Comparison of ENCODE assay signal across 8 cellular contexts in genomic region chr1:223992456-223993246, GRCh38.
DNase-seq lines count a peak whose midpoint lies in the region; ATAC-seq and TF ChIP-seq lines count a peak whose summit lies in the region.
"Not testable (repeated sequence)": the region's sequence is repeated elsewhere in the genome, so short reads cannot be mapped to it uniquely, and the experiment has no call there.

No MANE protein-coding gene starts in this region.

- peak overlapping the region; percentile 99 to 100 (median 100) for H3K27ac Mint-ChIP-seq in naive B cell
- peak overlapping the region; percentile 98 for H3K27ac Mint-ChIP-seq in stimulated activated effector memory CD8-positive, alpha-beta T cell treated with anti-CD3 and anti-CD28 coated beads, Interleukin-12 subunit alpha, Interleukin-12 subunit beta, amount 100 ng/mL, for 72 hours

- ATAC-seq in GM21825 (IDR thresholded peaks at IDR 0.05; ENCODE audit: unreplicated experiment) (peak; percentile 100), naive B cell (ENCODE audit: low read depth in 2 of 2) (peak; percentile 95 to 97)
- peak; percentile 100 for ATAC-seq in stimulated activated effector memory CD8-positive, alpha-beta T cell treated with anti-CD3 and anti-CD28 coated beads, Interleukin-12 subunit alpha, Interleukin-12 subunit beta, amount 100 ng/mL, for 72 hours

- H3K27me3 Mint-ChIP-seq in naive B cell: not testable (repeated sequence)

- H3K4me1 ChIP-seq in Peyer's patch: not testable (repeated sequence)

- not testable (repeated sequence) for H3K36me3 Mint-ChIP-seq in naive B cell
- H3K36me3 Mint-ChIP-seq in stimulated activated effector memory CD8-positive, alpha-beta T cell treated with anti-CD3 and anti-CD28 coated beads, Interleukin-12 subunit alpha, Interleukin-12 subunit beta, amount 100 ng/mL, for 72 hours: peaks cover 11% of the 10 kb centered on the region

- TF ChIP-seq POLR2A in Peyer's patch (IDR thresholded peaks at IDR 0.05): peak; percentile 68 to 87

- H3K9me3 ChIP-seq in KOPT-K1 (ENCODE audit: insufficient read depth, low read length, poor library complexity, severe bottlenecking); Peyer's patch: not testable (repeated sequence)

- DNase-seq in DMS79 treated with DMSO at 0.1 percent for 48 hours (lab: John Stamatoyannopoulos, UW) (peak; percentile 90), Peyer's patch (peak; percentile 100), activated T-helper 1 cell treated with Interleukin-2 at 50 U/mL for 16 hours (ENCODE audit: low read depth) (peak; percentile 100), fibroblast of gingiva (ENCODE audit: low read depth) (peak; percentile 99), naive B cell (peak; percentile 100)
- peak; percentile 99 to 100 for DNase-seq in stimulated activated effector memory CD8-positive, alpha-beta T cell treated with anti-CD3 and anti-CD28 coated beads, Interleukin-12 subunit alpha, Interleukin-12 subunit beta, amount 100 ng/mL, for 72 hours (ENCODE audit: low spot score in 2 of 2)

- H3K9me3 Mint-ChIP-seq in naive B cell; stimulated activated effector memory CD8-positive, alpha-beta T cell treated with anti-CD3 and anti-CD28 coated beads, Interleukin-12 subunit alpha, Interleukin-12 subunit beta, amount 100 ng/mL, for 72 hours: not testable (repeated sequence)

- TF ChIP-seq CTCF in Peyer's patch (IDR thresholded peaks at IDR 0.05): peak in 1 of 6 experiments; percentile 5

- H3K27me3 ChIP-seq in Peyer's patch: not testable (repeated sequence)

- not testable (repeated sequence) for H3K36me3 ChIP-seq in KOPT-K1 (ENCODE audit: insufficient read depth, low read length); Peyer's patch

- H3K4me1 Mint-ChIP-seq in naive B cell: peaks cover 0 to 12% (median 3%) of the 10 kb centered on the region in 3 donors
- not testable (repeated sequence) for H3K4me1 Mint-ChIP-seq in stimulated activated effector memory CD8-positive, alpha-beta T cell treated with anti-CD3 and anti-CD28 coated beads, Interleukin-12 subunit alpha, Interleukin-12 subunit beta, amount 100 ng/mL, for 72 hours

- peak overlapping the region; percentile 86 to 99 (median 94) for H3K4me3 Mint-ChIP-seq in naive B cell
- H3K4me3 Mint-ChIP-seq in stimulated activated effector memory CD8-positive, alpha-beta T cell treated with anti-CD3 and anti-CD28 coated beads, Interleukin-12 subunit alpha, Interleukin-12 subunit beta, amount 100 ng/mL, for 72 hours: peak overlapping the region; percentile 85

- peak overlapping the region; percentile 53 to 91 (median 65) for H3K4me3 ChIP-seq in Peyer's patch

- H3K27ac ChIP-seq in KOPT-K1 (ENCODE audit: low read depth, low read length, poor library complexity, severe bottlenecking) (peak overlapping the region; percentile 62), Peyer's patch (peak overlapping the region; percentile 82 to 91 (median 87))

Comparison
In these comparisons a context has a peak if more than half of its experiments do, and no peak if none do; other contexts are left out.
1. Peak in every context shown above with its lines: DNase-seq, ATAC-seq, H3K4me3 ChIP-seq and H3K27ac ChIP-seq.